ENCODE assay signal across 12 cellular contexts in genomic region chr3:119235151-119235550, GRCh38. TPM values are rescaled to one million over a fixed set of nuclear protein-coding genes. Genes with fewer than 3 reads are reported as not detected.
DNase-seq lines count a peak whose midpoint lies in the region; ATAC-seq, FAIRE-seq and TF ChIP-seq lines count a peak whose summit lies in the region.
"Had no signal": no experiment of that assay in that cellular context is flagged by ENCODE, and none has a peak within 500 bp of the region (broad histone marks: within the 10 kb centered on the region; RNA-seq: fewer than 3 reads in every experiment).

No MANE protein-coding gene starts in this region.

- peaks cover 18% of the 10 kb centered on the region for H3K36me3 Mint-ChIP-seq in activated naive CD8-positive, alpha-beta T cell
- H3K36me3 Mint-ChIP-seq in Calu3 (ENCODE audit: insufficient read depth, unreplicated experiment), result peaks cover 41% of the 10 kb centered on the region

- H3K27me3 Mint-ChIP-seq in activated naive CD8-positive, alpha-beta T cell, result no peaks in the 10 kb centered on the region
- no peaks in the 10 kb centered on the region for H3K27me3 Mint-ChIP-seq in Calu3 (ENCODE audit: unreplicated experiment)
- H3K27me3 Mint-ChIP-seq: IgD-negative memory B cell had no signal

- intact Hi-C loops in Calu3 (cut with micrococcal nuclease; ENCODE audit: unreplicated experiment), result loop anchor here (5.0 kb wide), 1 partner anchor 58 kb away; no protein-coding TSS in a partner anchor

- no TSS peak for BruUV-seq in Calu3 (replicated peaks; lab: Mats Ljungman, UMichigan)

- DNase-seq in AG10803 (ENCODE audit: low read depth) (peak; percentile 79), GM19239 (ENCODE audit: insufficient read length, low spot score) (no peak), kidney glomerular epithelial cell (lab: John Stamatoyannopoulos, UW) (peak; percentile 27), Calu3 (no peak), NAMALWA (ENCODE audit: low spot score) (no peak)
- no peak for DNase-seq in activated CD8-positive, alpha-beta memory T cell treated with anti-CD3 and anti-CD28 coated beads for 24 hours
- DNase-seq: aorta, DMS 273 treated with DMSO at 0.1 percent for 48 hours had no signal

- H3K27ac Mint-ChIP-seq in activated naive CD8-positive, alpha-beta T cell, result peak overlapping the region; percentile 30
- H3K27ac Mint-ChIP-seq in Calu3 (ENCODE audit: unreplicated experiment), result no peak overlapping the region

- TF ChIP-seq CTCF in AG10803 (conservative IDR thresholded peaks at IDR 0.05; ENCODE audit: low read length) (no peak), Calu3 (IDR thresholded peaks at IDR 0.05; ENCODE audit: unreplicated experiment) (no peak)

- H3K4me3 ChIP-seq in AG10803 (ENCODE audit: low read length), result no peak overlapping the region

- CTCF ChIA-PET in Calu3 (lab: Charles Lee), result no interaction called here

- FAIRE-seq in GM19239 (lab: Jason Lieb, UNC), result peak; percentile 63
- FAIRE-seq: RCC 7860 had no signal

- H3K4me1 Mint-ChIP-seq in activated naive CD8-positive, alpha-beta T cell (ENCODE audit: low read depth), result peaks cover 52% of the 10 kb centered on the region
- H3K4me1 Mint-ChIP-seq in Calu3 (ENCODE audit: low read depth, unreplicated experiment), result no peaks in the 10 kb centered on the region

- H3K4me3 Mint-ChIP-seq in activated naive CD8-positive, alpha-beta T cell, result peak overlapping the region; percentile 6
- H3K4me3 Mint-ChIP-seq in Calu3 (ENCODE audit: low read depth, unreplicated experiment), result no peak overlapping the region
- H3K4me3 Mint-ChIP-seq: IgD-negative memory B cell had no signal

- no peak for ATAC-seq in GM19324 (IDR thresholded peaks at IDR 0.05; ENCODE audit: low FRiP score, unreplicated experiment)

- H3K9me3 Mint-ChIP-seq in activated naive CD8-positive, alpha-beta T cell (ENCODE audit: low read depth), result no peaks in the 10 kb centered on the region
- no peaks in the 10 kb centered on the region for H3K9me3 Mint-ChIP-seq in Calu3 (ENCODE audit: low read depth, unreplicated experiment)
- H3K9me3 Mint-ChIP-seq: IgD-negative memory B cell had no signal

RNA-seq across cellular contexts. Expression of gene B4GALT4, which starts 5.5 kb away (rescaled TPM):
- 38.7 and 48.1 TPM in 2 replicates for total RNA-seq in Calu3 (2022)

RNA-seq across cellular contexts. Expression of gene ARHGAP31, which starts 59.0 kb away (rescaled TPM):
- total RNA-seq in Calu3 (2022), result 0.07 and 0.52 TPM in 2 replicates

Comparison
In these comparisons a context has a peak if more than half of its experiments do, and no peak if none do; other contexts are left out.
1. DNase-seq: peak in AG10803 (single experiment) and kidney glomerular epithelial cell (single experiment); none in GM19239 (single experiment), Calu3 (single experiment), NAMALWA (single experiment) and activated CD8-positive, alpha-beta memory T cell treated with anti-CD3 and anti-CD28 coated beads for 24 hours (single experiment).